Comparison of ENCODE assay signal across 8 cellular contexts in the genomic region with DNA sequence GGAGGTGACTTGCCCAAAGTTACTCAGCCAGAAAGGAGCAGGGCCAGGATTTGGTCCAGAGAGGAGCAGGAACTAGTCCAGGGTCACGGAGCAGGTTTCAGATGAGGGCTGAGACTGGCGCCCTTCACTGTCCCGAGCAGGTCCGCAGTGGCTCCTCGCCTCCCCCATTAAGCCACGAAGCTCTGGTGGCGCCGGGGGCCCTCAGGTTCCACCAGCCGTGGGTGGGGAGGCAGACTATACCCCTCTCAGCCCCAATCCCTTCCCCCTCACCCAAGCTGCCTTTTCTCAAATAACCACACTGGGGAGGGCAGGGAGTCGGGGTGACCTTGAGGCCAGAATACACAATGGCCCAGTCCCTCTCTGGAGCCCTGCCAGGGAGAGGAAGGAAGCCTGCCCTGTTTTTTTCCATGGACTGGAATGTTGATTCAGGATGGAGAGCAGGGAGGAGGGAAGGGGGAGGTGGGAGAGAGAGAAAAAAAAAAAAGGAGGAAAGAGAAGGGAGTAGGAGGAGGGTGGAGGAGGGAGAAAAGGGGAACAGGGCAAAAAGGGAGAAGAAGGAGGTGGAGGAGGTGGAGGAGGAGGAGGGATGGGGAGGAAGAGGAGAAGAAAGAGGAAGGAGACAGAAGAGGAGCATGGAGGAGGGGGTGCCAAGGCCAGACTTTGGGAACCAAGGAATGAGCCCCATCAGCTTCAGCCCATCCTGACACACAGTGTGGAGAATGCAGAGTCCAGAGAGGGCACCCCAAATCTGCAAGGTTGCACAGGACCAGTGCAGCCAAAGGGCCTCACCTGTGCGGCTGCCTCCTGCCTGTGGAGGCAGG. TPM values are rescaled to one million over a fixed set of nuclear protein-coding genes. Genes with fewer than 3 reads are reported as not detected.
DNase-seq lines count a peak whose midpoint lies in the region; ATAC-seq and TF ChIP-seq lines count a peak whose summit lies in the region.

No MANE protein-coding gene starts in this region.

- H3K4me3 ChIP-seq in GM23248: no peak overlapping the region
- H3K4me3 ChIP-seq in SK-N-SH (ENCODE audit: low read depth in 2 of 2, low read length in 1 of 2): peak overlapping the region in 1 of 2 experiments; percentile 37; a peak in 1 of 4 replicates

- intact Hi-C loops in left ventricle myocardium superior (cut with micrococcal nuclease): no loop called here

- H3K9me2 ChIP-seq in GM23248 (ENCODE audit: insufficient read depth) (no peaks in the 10 kb centered on the region), SK-N-SH (no peaks in the 10 kb centered on the region)

- peak in 1 of 2 experiments; percentile 61; a peak in 1 of 4 replicates for TF ChIP-seq EP300 in SK-N-SH (IDR thresholded peaks at IDR 0.05; ENCODE audit: borderline replicate concordance in 1 of 2, low read depth in 1 of 2, low read length in 1 of 2)

- H3K4me2 ChIP-seq in GM23248 (ENCODE audit: unreplicated experiment) (no peak overlapping the region), SK-N-SH (peak overlapping the region; percentile 76)

- no peaks in the 10 kb centered on the region for H3K27me3 ChIP-seq in GM23248 (replicated peaks; ENCODE audit: insufficient read depth)
- H3K27me3 ChIP-seq in SK-N-SH (ENCODE audit: insufficient read depth): no peaks in the 10 kb centered on the region

- H3K4me1 ChIP-seq in GM23248 (ENCODE audit: insufficient read depth) (peaks cover 10% of the 10 kb centered on the region; the same call in 1 of the 2 replicates), SK-N-SH (ENCODE audit: control insufficient read depth in 1 of 2, insufficient read depth in 2 of 2, low read depth in 1 of 2, low read length in 1 of 2) (peaks cover 0 to 9% of the 10 kb centered on the region in 2 experiments; a peak in 3 of 4 replicates)

- H3K9ac ChIP-seq in GM23248 (no peak overlapping the region), SK-N-SH (peak overlapping the region; percentile 56; the same call in 1 of the 2 replicates)

- POLR2A ChIA-PET in SK-N-SH (lab: Yijun Ruan, JAX): no interaction called here

- TF ChIP-seq RAD21 in SK-N-SH (IDR thresholded peaks at IDR 0.05; ENCODE audit: low read length): no peak

- WGBS in GM23248 (ENCODE audit: low coverage in 1 of 2, low lambda C conversion rate in 2 of 2, missing lambda C conversion rate in 2 of 2), 2 experiments: 46 to 50% methylated on average over 10 to 11 of the region's 11 CpGs
- WGBS in SK-N-SH (ENCODE audit: low lambda C conversion rate): 35% methylated on average over 3 of the region's 11 CpGs

- H3K36me3 ChIP-seq in GM23248 (ENCODE audit: low read depth) (no peaks in the 10 kb centered on the region), SK-N-SH (replicated peaks in 1 of 2; ENCODE audit: control insufficient read depth in 1 of 2, insufficient read depth in 2 of 2, low read length in 1 of 2) (no peaks in the 10 kb centered on the region)

- in situ Hi-C loops in GM23248 (cut with MboI): no loop called here

- ATAC-seq in left ventricle myocardium superior: peak; percentile 88
- ATAC-seq in HG03378 (IDR thresholded peaks at IDR 0.05; ENCODE audit: unreplicated experiment): no peak

- H3K79me2 ChIP-seq in GM23248 (ENCODE audit: insufficient read depth) (no peaks in the 10 kb centered on the region), SK-N-SH (ENCODE audit: insufficient read depth) (no peaks in the 10 kb centered on the region)

- H2AFZ ChIP-seq in GM23248 (peak overlapping the region; percentile 70), SK-N-SH (ENCODE audit: low read depth) (peak overlapping the region; percentile 75)

- H3K9me3 ChIP-seq in GM23248 (ENCODE audit: low read depth) (no peaks in the 10 kb centered on the region), SK-N-SH (no peaks in the 10 kb centered on the region)

- H4K20me1 ChIP-seq in GM23248 (ENCODE audit: insufficient read depth) (no peaks in the 10 kb centered on the region), SK-N-SH (ENCODE audit: insufficient read depth) (no peaks in the 10 kb centered on the region)

- H3K27ac ChIP-seq in GM23248 (no peak overlapping the region), SK-N-SH (ENCODE audit: low read depth in 2 of 2, low read length in 1 of 2) (peak overlapping the region; percentile 44 to 86)

- TF ChIP-seq CTCF in SK-N-SH (IDR thresholded peaks at IDR 0.05) (no peak), GM10266 (IDR thresholded peaks at IDR 0.05; ENCODE audit: control insufficient read depth, insufficient read depth, low read depth, missing control alignments) (no peak)

- H3F3A ChIP-seq in GM23248 (ENCODE audit: insufficient read depth) (no peaks in the 10 kb centered on the region), SK-N-SH (replicated peaks; ENCODE audit: insufficient read depth) (peaks cover 7% of the 10 kb centered on the region)

- DNase-seq in GM23248: no peak
- DNase-seq in SK-N-SH: no peak
- DNase-seq in left ventricle myocardium superior: peak; percentile 79
- DNase-seq in putamen (ENCODE audit: low spot score): peak; percentile 42
- no peak for DNase-seq in middle frontal gyrus (ENCODE audit: extremely low spot score, low spot score)
- no peak for DNase-seq in GM10266 (ENCODE audit: extremely low spot score)
- DNase-seq in NCI-H2196 treated with DMSO at 0.1 percent for 48 hours (lab: John Stamatoyannopoulos, UW; ENCODE audit: unreplicated experiment): no peak

- CTCF ChIA-PET in SK-N-SH (lab: Yijun Ruan, JAX): interaction anchor here (0.6 to 21.3 kb wide), 3 partner anchors 10 to 52 kb away, joined by 3 to 598 read pairs (median 3); partner anchors contain the start of gene CBLC

TF ChIP-seq in SK-N-SH, 30 proteins besides CTCF, POLR2A, EP300 and RAD21:
- TF ChIP-seq CHD2 (IDR thresholded peaks at IDR 0.05; ENCODE audit: low read length, partially characterized antibody) (no peak), RXRA (IDR thresholded peaks at IDR 0.05; ENCODE audit: borderline replicate concordance, low read depth) (peak; percentile 90), FOXJ3 (CRISPR knock-in tag; IDR thresholded peaks at IDR 0.05) (no peak), TEAD4 (IDR thresholded peaks at IDR 0.05; ENCODE audit: borderline replicate concordance, insufficient read depth) (peak; percentile 49; the same call in 1 of the 2 replicates), MXI1 (IDR thresholded peaks at IDR 0.05; ENCODE audit: low read depth, low read length) (no peak), MEF2A (IDR thresholded peaks at IDR 0.05; ENCODE audit: borderline replicate concordance, low read depth) (no peak), YY1 (IDR thresholded peaks at IDR 0.05; ENCODE audit: low read depth) (no peak), TCF12 (IDR thresholded peaks at IDR 0.05) (peak; percentile 59; the same call in 1 of the 2 replicates), NFIC (IDR thresholded peaks at IDR 0.05; ENCODE audit: borderline replicate concordance) (peak; percentile 81), USF1 (IDR thresholded peaks at IDR 0.05; ENCODE audit: borderline replicate concordance, low read depth) (no peak), ELF1 (IDR thresholded peaks at IDR 0.05) (no peak), JUND (IDR thresholded peaks at IDR 0.05) (no peak)

RNA-seq across cellular contexts. Expression of gene CEACAM16, which starts 19.7 kb away (rescaled TPM):
- total RNA-seq in GM23248 (2014; rRNA removed; shearing (Covaris generic)): not detected in 2 replicates
- polyA plus RNA-seq in GM23248 (2016; fragmentation: Nextera tagmentation; extraction: Ambion mirVana) (not detected in 2 replicates), SK-N-SH (2012; rRNA removed) (not detected in 2 replicates)
- polyA plus RNA-seq in SK-N-SH (2012; cell fraction: cytosol; rRNA removed): not detected in 2 replicates
- 0.04 TPM in 1 of 2 replicates, not detected in the other for polyA plus RNA-seq in SK-N-SH (2012; cell fraction: nucleus; rRNA removed)
- not detected for total RNA-seq in left ventricle myocardium superior

RNA-seq across cellular contexts. Expression of gene BCL3, which starts 29.9 kb away (rescaled TPM):
- 11.3 and 18.6 TPM in 2 replicates for total RNA-seq in GM23248 (2014; rRNA removed; shearing (Covaris generic))
- polyA plus RNA-seq in GM23248 (2016; fragmentation: Nextera tagmentation; extraction: Ambion mirVana) (24.6 and 26.8 TPM in 2 replicates), SK-N-SH (2012; rRNA removed) (7.5 and 19.2 TPM in 2 replicates)
- polyA plus RNA-seq in SK-N-SH (2012; cell fraction: cytosol; rRNA removed): 8.9 and 12.7 TPM in 2 replicates
- polyA plus RNA-seq in SK-N-SH (2012; cell fraction: nucleus; rRNA removed): 49.3 and 90.0 TPM in 2 replicates
- total RNA-seq in left ventricle myocardium superior: 14.5 TPM

RNA-seq across cellular contexts. Expression of gene CEACAM19, which starts 47.4 kb away (rescaled TPM):
- 0.51 and 1.9 TPM in 2 replicates for total RNA-seq in GM23248 (2014; rRNA removed; shearing (Covaris generic))
- polyA plus RNA-seq in GM23248 (2016; fragmentation: Nextera tagmentation; extraction: Ambion mirVana) (1.3 and 1.7 TPM in 2 replicates), SK-N-SH (2012; rRNA removed) (1.4 and 2.0 TPM in 2 replicates)
- 0.35 and 0.49 TPM in 2 replicates for polyA plus RNA-seq in SK-N-SH (2012; cell fraction: cytosol; rRNA removed)
- polyA plus RNA-seq in SK-N-SH (2012; cell fraction: nucleus; rRNA removed): 11.3 and 11.7 TPM in 2 replicates
- total RNA-seq in left ventricle myocardium superior: 4.2 TPM

RNA-seq across cellular contexts. Expression of gene CBLC, which starts 59.0 kb away (rescaled TPM):
- not detected in 2 replicates for total RNA-seq in GM23248 (2014; rRNA removed; shearing (Covaris generic))
- not detected in 2 replicates for polyA plus RNA-seq in GM23248 (2016; fragmentation: Nextera tagmentation; extraction: Ambion mirVana)
- not detected in 2 replicates for polyA plus RNA-seq in SK-N-SH (2012; rRNA removed)
- polyA plus RNA-seq in SK-N-SH (2012; cell fraction: cytosol; rRNA removed): not detected in 2 replicates
- 0.04 TPM in 1 of 2 replicates, not detected in the other for polyA plus RNA-seq in SK-N-SH (2012; cell fraction: nucleus; rRNA removed)
- not detected for total RNA-seq in left ventricle myocardium superior

Comparison
In these comparisons a context has a peak if more than half of its experiments do, and no peak if none do; other contexts are left out.
1. DNase-seq: peak in left ventricle myocardium superior (single experiment) and putamen (single experiment); none in GM23248 (single experiment), SK-N-SH (single experiment), middle frontal gyrus (single experiment), GM10266 (single experiment) and NCI-H2196 treated with DMSO at 0.1 percent for 48 hours (single experiment).